Comparison of ENCODE assay signal across 23 cellular contexts in the genomic region with DNA sequence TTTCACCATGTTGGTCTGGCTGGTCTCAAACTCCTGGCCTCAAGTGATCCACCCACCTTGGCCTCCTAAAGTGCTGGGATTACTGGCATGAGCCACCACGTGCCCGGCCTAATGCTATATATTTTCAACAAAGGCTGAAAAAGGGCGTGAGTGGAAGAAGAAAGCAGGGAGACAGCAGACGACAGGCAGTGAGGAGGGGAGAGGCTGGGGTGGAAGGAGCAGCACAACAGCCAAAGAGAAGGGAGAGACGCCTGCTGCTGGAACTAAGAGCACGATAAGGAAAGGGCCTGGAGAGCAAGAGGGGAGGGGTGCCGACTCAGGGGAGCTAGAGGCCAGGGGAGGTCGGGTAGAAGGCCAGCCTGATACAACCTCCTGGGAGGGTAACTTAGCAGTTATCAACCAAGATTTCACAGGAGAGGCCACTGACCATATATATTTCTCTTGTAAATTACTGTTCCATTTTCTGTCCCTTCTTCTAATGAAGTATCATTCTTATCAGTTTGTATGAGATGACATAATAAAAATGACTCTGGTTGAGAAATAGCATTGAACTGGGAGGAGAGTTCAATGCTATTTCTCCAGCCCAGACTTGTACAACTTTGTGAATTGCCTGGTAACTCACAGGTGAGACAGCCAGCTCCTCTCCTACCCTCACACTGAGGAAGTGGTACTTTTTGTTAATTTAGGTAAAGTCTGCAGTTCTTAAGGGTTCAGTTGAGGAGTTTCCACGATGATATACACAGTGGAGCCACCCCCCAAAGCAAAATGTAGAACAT. TPM values are rescaled to one million over a fixed set of nuclear protein-coding genes. Genes with fewer than 3 reads are reported as not detected.
DNase-seq lines count a peak whose midpoint lies in the region; ATAC-seq, FAIRE-seq and TF ChIP-seq lines count a peak whose summit lies in the region.
"Had no signal": no experiment of that assay in that cellular context is flagged by ENCODE, and none has a peak within 500 bp of the region (broad histone marks: within the 10 kb centered on the region; RNA-seq: fewer than 3 reads in every experiment).

No MANE protein-coding gene starts in this region.

- no peak overlapping the region for H3K4me3 ChIP-seq in GM12878
- H3K4me3 ChIP-seq: spleen had no signal

- H3K4me3 Mint-ChIP-seq in activated naive CD4-positive, alpha-beta T cell treated with anti-CD3 and anti-CD28 coated beads, Interleukin-2, amount 50 U/mL, for 24 hours = no peak overlapping the region
- no peak overlapping the region for H3K4me3 Mint-ChIP-seq in activated naive CD4-positive, alpha-beta T cell treated with anti-CD3 and anti-CD28 coated beads for 36 hours
- no peak overlapping the region for H3K4me3 Mint-ChIP-seq in stimulated activated naive CD8-positive, alpha-beta T cell treated with anti-CD3 and anti-CD28 coated beads, Interleukin-15, amount 100 ng/mL, for 72 hours
- H3K4me3 Mint-ChIP-seq: CD4-positive, alpha-beta T cell had no signal

- WGBS in GM12878 (ENCODE audit: insufficient coverage, insufficient replicate concordance, low lambda C conversion rate, missing lambda C conversion rate) = 74% methylated on average over 7 of the region's 9 CpGs

- no peak for TF ChIP-seq CTCF in GM12878 (IDR thresholded peaks at IDR 0.05 in 2 of 3, conservative IDR thresholded peaks at IDR 0.05 in 1 of 3; ENCODE audit: control insufficient read depth in 2 of 3, extremely low read depth in 1 of 3, insufficient read depth in 1 of 3, low read depth in 3 of 3, low read length in 3 of 3)

- TF ChIP-seq EP300 in GM12878 (IDR thresholded peaks at IDR 0.05; ENCODE audit: borderline replicate concordance in 1 of 2, control insufficient read depth in 1 of 2, low read depth in 2 of 2, low read length in 2 of 2) = no peak

- TF ChIP-seq RAD21 in GM12878 (IDR thresholded peaks at IDR 0.05; ENCODE audit: insufficient read depth, low read depth, low read length) = no peak

- peaks cover 25% of the 10 kb centered on the region for H3K4me1 Mint-ChIP-seq in activated naive CD4-positive, alpha-beta T cell treated with anti-CD3 and anti-CD28 coated beads, Interleukin-2, amount 50 U/mL, for 24 hours
- peaks cover 43% of the 10 kb centered on the region for H3K4me1 Mint-ChIP-seq in activated naive CD4-positive, alpha-beta T cell treated with anti-CD3 and anti-CD28 coated beads for 36 hours (ENCODE audit: low read depth)
- peaks cover 40% of the 10 kb centered on the region for H3K4me1 Mint-ChIP-seq in stimulated activated naive CD8-positive, alpha-beta T cell treated with anti-CD3 and anti-CD28 coated beads, Interleukin-15, amount 100 ng/mL, for 72 hours

- peak overlapping the region; percentile 53 for H3K27ac Mint-ChIP-seq in activated naive CD4-positive, alpha-beta T cell treated with anti-CD3 and anti-CD28 coated beads, Interleukin-2, amount 50 U/mL, for 24 hours
- H3K27ac Mint-ChIP-seq in activated naive CD4-positive, alpha-beta T cell treated with anti-CD3 and anti-CD28 coated beads for 36 hours = no peak overlapping the region
- peak overlapping the region; percentile 37 to 62 for H3K27ac Mint-ChIP-seq in stimulated activated naive CD8-positive, alpha-beta T cell treated with anti-CD3 and anti-CD28 coated beads, Interleukin-15, amount 100 ng/mL, for 72 hours
- H3K27ac Mint-ChIP-seq: IgD-negative memory B cell had no signal

- no peak overlapping the region for H3K9ac ChIP-seq in GM12878 (ENCODE audit: control insufficient read depth, insufficient read depth, low read length)
- H3K9ac ChIP-seq: parathyroid adenoma had no signal

- RAD21 ChIA-PET in GM12878 (lab: Charles Lee; ENCODE audit: unreplicated experiment) = no interaction called here

- H3K9me3 Mint-ChIP-seq in activated naive CD4-positive, alpha-beta T cell treated with anti-CD3 and anti-CD28 coated beads, Interleukin-2, amount 50 U/mL, for 24 hours = no peaks in the 10 kb centered on the region
- peaks cover 2% of the 10 kb centered on the region for H3K9me3 Mint-ChIP-seq in activated naive CD4-positive, alpha-beta T cell treated with anti-CD3 and anti-CD28 coated beads for 36 hours
- H3K9me3 Mint-ChIP-seq in stimulated activated naive CD8-positive, alpha-beta T cell treated with anti-CD3 and anti-CD28 coated beads, Interleukin-15, amount 100 ng/mL, for 72 hours = no peaks in the 10 kb centered on the region
- H3K9me3 Mint-ChIP-seq: CD4-positive, alpha-beta T cell; IgD-negative memory B cell had no signal

- no peaks in the 10 kb centered on the region for H4K20me1 ChIP-seq in GM12878 (ENCODE audit: control insufficient read depth, insufficient read depth)

- H3K79me2 ChIP-seq in GM12878 (ENCODE audit: control insufficient read depth, insufficient read depth, low read length) = peaks cover 30% of the 10 kb centered on the region

- POLR2A ChIA-PET in GM12878 (lab: Charles Lee) = no interaction called here

- DNase-seq in activated naive CD4-positive, alpha-beta T cell treated with anti-CD3 and anti-CD28 coated beads for 36 hours = no peak
- DNase-seq in GM12878 (ENCODE audit: low read depth, low spot score) (no peak), left ventricle myocardium superior (no peak), NOMO-1 treated with dmso at 0.1 percent for 144 hours (lab: John Stamatoyannopoulos, UW; ENCODE audit: unreplicated experiment) (no peak), cerebellar cortex (ENCODE audit: low spot score) (no peak)
- no peak for DNase-seq in stimulated activated naive CD8-positive, alpha-beta T cell treated with anti-CD3 and anti-CD28 coated beads, Interleukin-15, amount 100 ng/mL, for 72 hours
- DNase-seq: activated CD4-positive, alpha-beta T cell treated with anti-CD3 and anti-CD28 coated beads for 48 hours; activated effector memory CD4-positive, alpha-beta T cell treated with Interleukin-2 at 50 U/mL for 16 hours; CD4-positive, alpha-beta T cell; effector memory CD4-positive, alpha-beta T cell; H7; NCI-H774; spleen; substantia nigra; T-helper 1 cell had no signal

- in situ Hi-C loops in GM12878 (cut with MboI) = no loop called here

- CTCF ChIA-PET in activated naive CD4-positive, alpha-beta T cell treated with anti-CD3 and anti-CD28 coated beads for 36 hours (lab: Charles Lee) = no interaction called here
- CTCF ChIA-PET in GM12878 (lab: Yijun Ruan, JAX) = no interaction called here

- H3K36me3 ChIP-seq in GM12878 (ENCODE audit: control insufficient read depth in 2 of 2, insufficient read depth in 2 of 2, low read length in 1 of 2) = peaks cover 10 to 26% of the 10 kb centered on the region in 2 experiments

- H3K4me1 ChIP-seq in GM12878 (ENCODE audit: control insufficient read depth, insufficient read depth, low read length) = peaks cover 6% of the 10 kb centered on the region; the same call in 1 of the 2 replicates

- SMC1A ChIA-PET in GM12878 (lab: Charles Lee; ENCODE audit: uncharacterized antibody, unreplicated experiment) = interaction anchor here (1.2 kb wide), 1 partner anchor 19 kb away, joined by 3 read pairs; no protein-coding TSS in a partner anchor

- no peak overlapping the region for H2AFZ ChIP-seq in GM12878 (ENCODE audit: control insufficient read depth, low read depth, low read length)
- H2AFZ ChIP-seq: parathyroid adenoma had no signal

- ATAC-seq in GM12878 (no peak), left ventricle myocardium superior (peak; percentile 79), HG02870 (IDR thresholded peaks at IDR 0.05; ENCODE audit: unreplicated experiment) (no peak)
- ATAC-seq in stimulated activated naive CD8-positive, alpha-beta T cell treated with anti-CD3 and anti-CD28 coated beads, Interleukin-15, amount 100 ng/mL, for 72 hours = no peak

- H3K36me3 Mint-ChIP-seq in activated naive CD4-positive, alpha-beta T cell treated with anti-CD3 and anti-CD28 coated beads, Interleukin-2, amount 50 U/mL, for 24 hours = peaks cover 3% of the 10 kb centered on the region
- H3K36me3 Mint-ChIP-seq in activated naive CD4-positive, alpha-beta T cell treated with anti-CD3 and anti-CD28 coated beads for 36 hours (ENCODE audit: low read depth) = peaks cover 34% of the 10 kb centered on the region

- H3K27ac ChIP-seq in GM12878 (ENCODE audit: control insufficient read depth, insufficient read depth) = no peak overlapping the region
- H3K27ac ChIP-seq: parathyroid adenoma, spleen had no signal

- no TSS peak for BruUV-seq in GM12878 (replicated peaks; lab: Mats Ljungman, UMichigan)

- H3K9me3 ChIP-seq in GM12878 (replicated peaks; ENCODE audit: control insufficient read depth, insufficient read depth, low read length) = no peaks in the 10 kb centered on the region
- H3K9me3 ChIP-seq: spleen had no signal

- intact Hi-C loops in activated naive CD4-positive, alpha-beta T cell treated with anti-CD3 and anti-CD28 coated beads for 36 hours (cut with micrococcal nuclease) = no loop called here
- intact Hi-C loops in GM12878 (cut with micrococcal nuclease; ENCODE audit: unreplicated experiment) (no loop called here), left ventricle myocardium superior (cut with micrococcal nuclease) (no loop called here)

- no peak for FAIRE-seq in GM12878 (lab: Jason Lieb, UNC)
- FAIRE-seq: frontal cortex had no signal

- H3K27me3 Mint-ChIP-seq in activated naive CD4-positive, alpha-beta T cell treated with anti-CD3 and anti-CD28 coated beads, Interleukin-2, amount 50 U/mL, for 24 hours = no peaks in the 10 kb centered on the region
- H3K27me3 Mint-ChIP-seq in activated naive CD4-positive, alpha-beta T cell treated with anti-CD3 and anti-CD28 coated beads for 36 hours (ENCODE audit: low read depth) = no peaks in the 10 kb centered on the region
- H3K27me3 Mint-ChIP-seq in stimulated activated naive CD8-positive, alpha-beta T cell treated with anti-CD3 and anti-CD28 coated beads, Interleukin-15, amount 100 ng/mL, for 72 hours = no peaks in the 10 kb centered on the region
- H3K27me3 Mint-ChIP-seq: CD4-positive, alpha-beta T cell; IgD-negative memory B cell had no signal

- H3K4me2 ChIP-seq in GM12878 (ENCODE audit: control insufficient read depth, insufficient read depth) = no peak overlapping the region

- no peak for TF ChIP-seq POLR2A in GM12878 (IDR thresholded peaks at IDR 0.05; ENCODE audit: low read depth, low read length)

- no peaks in the 10 kb centered on the region for H3K27me3 ChIP-seq in GM12878 (replicated peaks in 1 of 2; ENCODE audit: control insufficient read depth in 2 of 2, insufficient read depth in 2 of 2, low read length in 1 of 2)
- H3K27me3 ChIP-seq: spleen had no signal

RNA-seq across cellular contexts. Expression of a gene that starts 5.8 kb away (rescaled TPM):
- not detected for total RNA-seq in activated naive CD4-positive, alpha-beta T cell treated with anti-CD3 and anti-CD28 coated beads for 36 hours
- not detected in 2 replicates for total RNA-seq in GM12878 (2013; cell fraction: nucleolus; rRNA removed)
- total RNA-seq in GM12878 (2014; rRNA removed) (not detected in 2 replicates), GM12878 (2014; rRNA removed; fragmentation: Illumina TruSeq; extraction: Trizol) (not detected in 2 replicates), GM12878 (2021) (not detected in 2 replicates), left ventricle myocardium superior (not detected)
- not detected for polyA plus RNA-seq in GM12878 (2011; ENCODE audit: low read depth)
- polyA plus RNA-seq in GM12878 (2011; rRNA removed) (not detected in 2 replicates), GM12878 (2014; fragmentation: Illumina TruSeq; extraction: Trizol) (not detected in 2 replicates), GM12878 (2014; fragmentation: Nextera tagmentation; extraction: Ambion mirVana) (not detected), GM12878 (2014; rRNA removed) (not detected in 2 replicates), GM12878 (2016; fragmentation: Nextera tagmentation; extraction: Ambion mirVana) (1 to 10 TPM in 1 of 2 experiments, not detected in 1; 6.6 TPM)
- not detected in 2 replicates for polyA plus RNA-seq in GM12878 (2011; cell fraction: cytosol; rRNA removed)
- not detected in 2 replicates for polyA plus RNA-seq in GM12878 (2011; cell fraction: nucleus; rRNA removed)
- not detected in 2 replicates for polyA plus RNA-seq in GM12878 (2012)
- under 0.01 and 5,859 TPM in 2 replicates for polyA minus RNA-seq in GM12878 (2011; rRNA and poly(A)+ RNA removed)
- polyA minus RNA-seq in GM12878 (2011; cell fraction: cytosol; rRNA and poly(A)+ RNA removed) = 3,416 and 4,512 TPM in 2 replicates
- polyA minus RNA-seq in GM12878 (2011; cell fraction: nucleus; rRNA and poly(A)+ RNA removed) = under 0.01 TPM in 2 replicates
- total RNA-seq: A673; CD4-positive, alpha-beta T cell; H7; mononuclear cell; RPMI7951 had no signal
- polyA plus RNA-seq: IgD-negative memory B cell, spleen had no signal
